Comparison of ENCODE assay signal across 1 cellular context in the genomic region with DNA sequence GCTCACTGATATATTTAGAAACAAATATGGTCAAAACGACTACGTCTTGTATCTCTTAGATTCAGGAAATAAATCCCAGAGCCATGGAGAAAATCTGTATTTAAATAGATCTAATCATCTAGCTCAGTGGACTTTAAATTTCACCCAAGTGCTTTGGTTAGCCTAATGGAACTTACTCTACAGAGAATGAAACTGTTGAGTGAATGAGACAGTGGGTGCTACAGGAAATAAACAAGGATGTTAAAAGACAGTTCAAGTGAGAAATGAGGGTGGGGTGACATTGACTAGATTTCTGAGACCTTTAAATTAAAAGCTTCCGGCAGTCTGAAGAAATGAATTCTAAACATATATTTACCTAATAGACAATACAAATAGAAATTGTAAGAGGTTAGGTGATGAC.
TF ChIP-seq lines count a peak whose summit lies in the region.

No MANE protein-coding gene starts in this region.

TF ChIP-seq in HCT116, 20 proteins besides CTCF, POLR2A, EP300 and RAD21 (continued from another document):
- TF ChIP-seq, protein P1, sequence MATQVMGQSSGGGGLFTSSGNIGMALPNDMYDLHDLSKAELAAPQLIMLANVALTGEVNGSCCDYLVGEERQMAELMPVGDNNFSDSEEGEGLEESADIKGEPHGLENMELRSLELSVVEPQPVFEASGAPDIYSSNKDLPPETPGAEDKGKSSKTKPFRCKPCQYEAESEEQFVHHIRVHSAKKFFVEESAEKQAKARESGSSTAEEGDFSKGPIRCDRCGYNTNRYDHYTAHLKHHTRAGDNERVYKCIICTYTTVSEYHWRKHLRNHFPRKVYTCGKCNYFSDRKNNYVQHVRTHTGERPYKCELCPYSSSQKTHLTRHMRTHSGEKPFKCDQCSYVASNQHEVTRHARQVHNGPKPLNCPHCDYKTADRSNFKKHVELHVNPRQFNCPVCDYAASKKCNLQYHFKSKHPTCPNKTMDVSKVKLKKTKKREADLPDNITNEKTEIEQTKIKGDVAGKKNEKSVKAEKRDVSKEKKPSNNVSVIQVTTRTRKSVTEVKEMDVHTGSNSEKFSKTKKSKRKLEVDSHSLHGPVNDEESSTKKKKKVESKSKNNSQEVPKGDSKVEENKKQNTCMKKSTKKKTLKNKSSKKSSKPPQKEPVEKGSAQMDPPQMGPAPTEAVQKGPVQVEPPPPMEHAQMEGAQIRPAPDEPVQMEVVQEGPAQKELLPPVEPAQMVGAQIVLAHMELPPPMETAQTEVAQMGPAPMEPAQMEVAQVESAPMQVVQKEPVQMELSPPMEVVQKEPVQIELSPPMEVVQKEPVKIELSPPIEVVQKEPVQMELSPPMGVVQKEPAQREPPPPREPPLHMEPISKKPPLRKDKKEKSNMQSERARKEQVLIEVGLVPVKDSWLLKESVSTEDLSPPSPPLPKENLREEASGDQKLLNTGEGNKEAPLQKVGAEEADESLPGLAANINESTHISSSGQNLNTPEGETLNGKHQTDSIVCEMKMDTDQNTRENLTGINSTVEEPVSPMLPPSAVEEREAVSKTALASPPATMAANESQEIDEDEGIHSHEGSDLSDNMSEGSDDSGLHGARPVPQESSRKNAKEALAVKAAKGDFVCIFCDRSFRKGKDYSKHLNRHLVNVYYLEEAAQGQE (IDR thresholded peaks at IDR 0.05; ENCODE audit: low read depth) = no peak
- TF ChIP-seq EGR1 (IDR thresholded peaks at IDR 0.05; ENCODE audit: low read depth) = no peak
- TF ChIP-seq EZH2phosphoT487 (IDR thresholded peaks at IDR 0.05; ENCODE audit: borderline replicate concordance) = no peak
- TF ChIP-seq SP1 (IDR thresholded peaks at IDR 0.05; ENCODE audit: low read depth) = no peak
